ENCODE assay signal across 18 cellular contexts in the genomic region with DNA sequence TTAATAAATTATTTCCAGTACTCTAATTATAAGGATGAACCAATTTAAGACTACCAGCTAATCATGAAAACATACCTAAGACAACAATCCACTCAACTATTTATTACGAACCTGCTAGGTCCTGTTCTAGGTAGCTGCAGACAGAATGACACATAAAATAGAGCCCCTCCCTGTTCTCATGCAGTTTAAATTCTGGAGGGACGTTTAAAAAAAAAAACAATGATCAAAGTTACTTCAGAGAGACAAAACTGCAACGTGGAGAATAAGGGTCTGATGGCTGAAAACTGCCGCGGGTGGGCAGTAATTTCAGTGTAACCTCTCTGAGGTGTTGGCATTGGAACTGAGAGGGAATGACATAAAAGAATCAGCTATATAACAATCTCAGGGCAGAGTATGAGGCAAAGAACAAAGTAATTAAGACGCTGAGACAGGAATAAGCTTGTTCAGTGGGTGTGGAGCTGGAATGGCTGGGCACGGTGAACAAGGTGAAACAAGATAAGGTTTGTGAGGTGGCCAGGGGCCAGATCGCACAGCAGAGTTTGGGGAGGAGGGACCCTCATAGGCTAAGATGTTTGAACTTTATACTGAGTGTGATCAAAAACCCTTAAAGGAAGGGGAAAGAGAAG. TPM values are rescaled to one million over a fixed set of nuclear protein-coding genes. Genes with fewer than 3 reads are reported as not detected.
DNase-seq lines count a peak whose midpoint lies in the region; ATAC-seq and TF ChIP-seq lines count a peak whose summit lies in the region.
"Had no signal": no experiment of that assay in that cellular context is flagged by ENCODE, and none has a peak within 500 bp of the region (broad histone marks: within the 10 kb centered on the region; RNA-seq: fewer than 3 reads in every experiment).

No MANE protein-coding gene starts in this region.

- no peaks in the 10 kb centered on the region for H3K27me3 ChIP-seq in right atrium auricular region
- H3K27me3 ChIP-seq: body of pancreas, heart right ventricle, spleen had no signal

- H3K27ac Mint-ChIP-seq in WTC11 (peak overlapping the region; percentile 57), type B pancreatic cell (peak overlapping the region; percentile 65)
- H3K27ac Mint-ChIP-seq in stimulated activated naive CD8-positive, alpha-beta T cell treated with anti-CD3 and anti-CD28 coated beads, Interleukin-15, amount 100 ng/mL, for 72 hours = peak overlapping the region in 1 of 2 donors; percentile 72
- H3K27ac Mint-ChIP-seq: activated CD4-positive, alpha-beta memory T cell treated with anti-CD3 and anti-CD28 coated beads for 36 hours; T-helper 2 cell treated with Interferon-gamma antibody and Interleukin-4, amounts not matched to agents 5 μg/mL and 100 μg/mL, for 36 hours had no signal

- peaks cover 0 to 40% of the 10 kb centered on the region in 2 donors for H3K4me1 ChIP-seq in right atrium auricular region

- H3K4me1 Mint-ChIP-seq in WTC11 (peaks cover 67% of the 10 kb centered on the region), type B pancreatic cell (ENCODE audit: unreplicated experiment) (peaks cover 35% of the 10 kb centered on the region)
- H3K4me1 Mint-ChIP-seq in stimulated activated naive CD8-positive, alpha-beta T cell treated with anti-CD3 and anti-CD28 coated beads, Interleukin-15, amount 100 ng/mL, for 72 hours = peaks cover 74% of the 10 kb centered on the region

- H3K9me3 ChIP-seq in right atrium auricular region = no peaks in the 10 kb centered on the region
- H3K9me3 ChIP-seq: body of pancreas, heart right ventricle, spleen, thoracic aorta had no signal

- H3K4me3 Mint-ChIP-seq in WTC11 (no peak overlapping the region), type B pancreatic cell (peak overlapping the region; percentile 27)
- peak overlapping the region in 1 of 2 donors; percentile 16 for H3K4me3 Mint-ChIP-seq in stimulated activated naive CD8-positive, alpha-beta T cell treated with anti-CD3 and anti-CD28 coated beads, Interleukin-15, amount 100 ng/mL, for 72 hours
- H3K4me3 Mint-ChIP-seq: activated CD4-positive, alpha-beta memory T cell treated with anti-CD3 and anti-CD28 coated beads for 36 hours; T-helper 2 cell treated with Interferon-gamma antibody and Interleukin-4, amounts not matched to agents 5 μg/mL and 100 μg/mL, for 36 hours had no signal

- POLR2A ChIA-PET in WTC11 (lab: Charles Lee) = no interaction called here

- CTCF ChIA-PET in WTC11 (lab: Charles Lee) = no interaction called here

- H3K9me3 Mint-ChIP-seq in WTC11 (no peaks in the 10 kb centered on the region), type B pancreatic cell (peaks cover 4% of the 10 kb centered on the region)
- H3K9me3 Mint-ChIP-seq in stimulated activated naive CD8-positive, alpha-beta T cell treated with anti-CD3 and anti-CD28 coated beads, Interleukin-15, amount 100 ng/mL, for 72 hours = no peaks in the 10 kb centered on the region
- H3K9me3 Mint-ChIP-seq: activated CD4-positive, alpha-beta memory T cell treated with anti-CD3 and anti-CD28 coated beads for 36 hours; T-helper 2 cell treated with Interferon-gamma antibody and Interleukin-4, amounts not matched to agents 5 μg/mL and 100 μg/mL, for 36 hours had no signal

- H3K4me3 ChIP-seq in right atrium auricular region = no peak overlapping the region
- H3K4me3 ChIP-seq: body of pancreas, heart right ventricle, spleen, thoracic aorta had no signal

- peak; percentile 48 for ATAC-seq in Right ventricle myocardium superior (ENCODE audit: poor library complexity)
- ATAC-seq in WTC11 = no peak
- ATAC-seq in left colon = peak; percentile 96
- ATAC-seq in GM18858 (IDR thresholded peaks at IDR 0.05; ENCODE audit: unreplicated experiment) = no peak
- no peak for ATAC-seq in stimulated activated naive CD8-positive, alpha-beta T cell treated with anti-CD3 and anti-CD28 coated beads, Interleukin-15, amount 100 ng/mL, for 72 hours
- ATAC-seq: body of pancreas, PC-3 had no signal

- no peaks in the 10 kb centered on the region for H3K27me3 Mint-ChIP-seq in WTC11 (ENCODE audit: low read depth)
- no peaks in the 10 kb centered on the region for H3K27me3 Mint-ChIP-seq in type B pancreatic cell
- no peaks in the 10 kb centered on the region for H3K27me3 Mint-ChIP-seq in stimulated activated naive CD8-positive, alpha-beta T cell treated with anti-CD3 and anti-CD28 coated beads, Interleukin-15, amount 100 ng/mL, for 72 hours
- H3K27me3 Mint-ChIP-seq: activated CD4-positive, alpha-beta memory T cell treated with anti-CD3 and anti-CD28 coated beads for 36 hours had no signal

- DNase-seq in Right ventricle myocardium superior (no peak), right atrium auricular region (ENCODE audit: low spot score) (no peak), WTC11 (ENCODE audit: low spot score) (no peak), left colon (peak; percentile 67 to 79), type B pancreatic cell (ENCODE audit: extremely low spot score, unreplicated experiment) (no peak), posterior cingulate gyrus (no peak)
- no peak for DNase-seq in stimulated activated naive CD8-positive, alpha-beta T cell treated with anti-CD3 and anti-CD28 coated beads, Interleukin-15, amount 100 ng/mL, for 72 hours
- DNase-seq: activated CD4-positive, alpha-beta memory T cell treated with anti-CD3 and anti-CD28 coated beads for 36 hours; DMS79 treated with DMSO at 0.1 percent for 48 hours; heart right ventricle; NCI-H510A; occipital lobe; PC-3; spleen had no signal

- H3K36me3 Mint-ChIP-seq in WTC11 (no peaks in the 10 kb centered on the region), type B pancreatic cell (peaks cover 43% of the 10 kb centered on the region)

- intact Hi-C loops in Right ventricle myocardium superior (cut with DNase I) = no loop called here
- intact Hi-C loops in left colon (cut with DNase I, micrococcal nuclease) = no loop called here
- intact Hi-C loops in posterior cingulate gyrus (cut with DNase I) = no loop called here

- no peaks in the 10 kb centered on the region for H3K36me3 ChIP-seq in right atrium auricular region
- H3K36me3 ChIP-seq: heart right ventricle, thoracic aorta had no signal

- no peak overlapping the region for H3K27ac ChIP-seq in right atrium auricular region
- H3K27ac ChIP-seq: spleen, thoracic aorta had no signal

- no peak for TF ChIP-seq CTCF in right atrium auricular region (IDR thresholded peaks at IDR 0.05)
- TF ChIP-seq CTCF in WTC11 (IDR thresholded peaks at IDR 0.05) = no peak
- no peak for TF ChIP-seq CTCF in type B pancreatic cell (conservative IDR thresholded peaks at IDR 0.05)

TF ChIP-seq in WTC11, 78 proteins besides CTCF, POLR2A, EP300 and RAD21:
- TF ChIP-seq TEAD1 (CRISPR knock-in tag; IDR thresholded peaks at IDR 0.05) (no peak), EMX1 (CRISPR knock-in tag; IDR thresholded peaks at IDR 0.05) (no peak), ETV6 (CRISPR knock-in tag; IDR thresholded peaks at IDR 0.05) (no peak), TP53 (CRISPR knock-in tag; IDR thresholded peaks at IDR 0.05) (no peak), IRF2 (CRISPR knock-in tag; IDR thresholded peaks at IDR 0.05; ENCODE audit: borderline replicate concordance, low read depth) (no peak), MYBL2 (CRISPR knock-in tag; IDR thresholded peaks at IDR 0.05) (no peak), RELA (CRISPR knock-in tag; IDR thresholded peaks at IDR 0.05; ENCODE audit: borderline replicate concordance) (no peak)
- TF ChIP-seq, protein P1, sequence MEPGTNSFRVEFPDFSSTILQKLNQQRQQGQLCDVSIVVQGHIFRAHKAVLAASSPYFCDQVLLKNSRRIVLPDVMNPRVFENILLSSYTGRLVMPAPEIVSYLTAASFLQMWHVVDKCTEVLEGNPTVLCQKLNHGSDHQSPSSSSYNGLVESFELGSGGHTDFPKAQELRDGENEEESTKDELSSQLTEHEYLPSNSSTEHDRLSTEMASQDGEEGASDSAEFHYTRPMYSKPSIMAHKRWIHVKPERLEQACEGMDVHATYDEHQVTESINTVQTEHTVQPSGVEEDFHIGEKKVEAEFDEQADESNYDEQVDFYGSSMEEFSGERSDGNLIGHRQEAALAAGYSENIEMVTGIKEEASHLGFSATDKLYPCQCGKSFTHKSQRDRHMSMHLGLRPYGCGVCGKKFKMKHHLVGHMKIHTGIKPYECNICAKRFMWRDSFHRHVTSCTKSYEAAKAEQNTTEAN (CRISPR knock-in tag; IDR thresholded peaks at IDR 0.05) = no peak
- TF ChIP-seq, protein P2, sequence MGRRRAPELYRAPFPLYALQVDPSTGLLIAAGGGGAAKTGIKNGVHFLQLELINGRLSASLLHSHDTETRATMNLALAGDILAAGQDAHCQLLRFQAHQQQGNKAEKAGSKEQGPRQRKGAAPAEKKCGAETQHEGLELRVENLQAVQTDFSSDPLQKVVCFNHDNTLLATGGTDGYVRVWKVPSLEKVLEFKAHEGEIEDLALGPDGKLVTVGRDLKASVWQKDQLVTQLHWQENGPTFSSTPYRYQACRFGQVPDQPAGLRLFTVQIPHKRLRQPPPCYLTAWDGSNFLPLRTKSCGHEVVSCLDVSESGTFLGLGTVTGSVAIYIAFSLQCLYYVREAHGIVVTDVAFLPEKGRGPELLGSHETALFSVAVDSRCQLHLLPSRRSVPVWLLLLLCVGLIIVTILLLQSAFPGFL (CRISPR knock-in tag; IDR thresholded peaks at IDR 0.05; ENCODE audit: borderline replicate concordance) = no peak
- TF ChIP-seq, protein P3, sequence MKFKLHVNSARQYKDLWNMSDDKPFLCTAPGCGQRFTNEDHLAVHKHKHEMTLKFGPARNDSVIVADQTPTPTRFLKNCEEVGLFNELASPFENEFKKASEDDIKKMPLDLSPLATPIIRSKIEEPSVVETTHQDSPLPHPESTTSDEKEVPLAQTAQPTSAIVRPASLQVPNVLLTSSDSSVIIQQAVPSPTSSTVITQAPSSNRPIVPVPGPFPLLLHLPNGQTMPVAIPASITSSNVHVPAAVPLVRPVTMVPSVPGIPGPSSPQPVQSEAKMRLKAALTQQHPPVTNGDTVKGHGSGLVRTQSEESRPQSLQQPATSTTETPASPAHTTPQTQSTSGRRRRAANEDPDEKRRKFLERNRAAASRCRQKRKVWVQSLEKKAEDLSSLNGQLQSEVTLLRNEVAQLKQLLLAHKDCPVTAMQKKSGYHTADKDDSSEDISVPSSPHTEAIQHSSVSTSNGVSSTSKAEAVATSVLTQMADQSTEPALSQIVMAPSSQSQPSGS (CRISPR knock-in tag; IDR thresholded peaks at IDR 0.05; ENCODE audit: borderline replicate concordance, low read depth) = no peak

RNA-seq across cellular contexts. Expression of a gene that starts 19.5 kb away (rescaled TPM):
- 90.8 TPM for total RNA-seq in Right ventricle myocardium superior
- total RNA-seq in right atrium auricular region = 10 to 100 TPM; 68.2 to 79.9 TPM
- 133 to 148 TPM (median 139 TPM) in 3 replicates for total RNA-seq in WTC11 (2021)
- 100 to 1,000 TPM; 165 to 186 TPM for total RNA-seq in left colon
- 118 and 155 TPM in 2 replicates for total RNA-seq in type B pancreatic cell (ENCODE audit: low replicate concordance)

Comparison
In these comparisons a context has a peak if more than half of its experiments do, and no peak if none do; other contexts are left out.
1. ATAC-seq: peak in Right ventricle myocardium superior (single experiment) and left colon (single experiment); none in WTC11 (single experiment), GM18858 (single experiment) and stimulated activated naive CD8-positive, alpha-beta T cell treated with anti-CD3 and anti-CD28 coated beads, Interleukin-15, amount 100 ng/mL, for 72 hours (single experiment).
2. DNase-seq: peak in left colon (2 of 2); none in Right ventricle myocardium superior (single experiment), right atrium auricular region (single experiment), WTC11 (single experiment), type B pancreatic cell (single experiment), stimulated activated naive CD8-positive, alpha-beta T cell treated with anti-CD3 and anti-CD28 coated beads, Interleukin-15, amount 100 ng/mL, for 72 hours (0 of 2) and posterior cingulate gyrus (0 of 10).